Comparison of ENCODE assay signal across 4 cellular contexts in genomic region chr17:21434976-21435375, GRCh38. TPM values are rescaled to one million over a fixed set of nuclear protein-coding genes. Genes with fewer than 3 reads are reported as not detected.
"Had no signal": no experiment of that assay in that cellular context is flagged by ENCODE, and none has a peak within 500 bp of the region (broad histone marks: within the 10 kb centered on the region; RNA-seq: fewer than 3 reads in every experiment).

No MANE protein-coding gene starts in this region.

RNA-seq across cellular contexts. Expression of gene KCNJ12, which starts 58.8 kb away (rescaled TPM):
- total RNA-seq: lung microvascular endothelial cell, mammary epithelial cell had no signal
- polyA plus RNA-seq: immature natural killer cell; naive thymus-derived CD4-positive, alpha-beta T cell had no signal
